ENCODE assay signal across 10 cellular contexts in genomic region chr14:100066984-100067383, GRCh38. TPM values are rescaled to one million over a fixed set of nuclear protein-coding genes. Genes with fewer than 3 reads are reported as not detected.
A peak's percentile ranks its signal among the peaks of the same experiment; 100 is the strongest.
DNase-seq lines count a peak whose midpoint lies in the region; ATAC-seq and TF ChIP-seq lines count a peak whose summit lies in the region.
"Had no signal": no experiment of that assay in that cellular context is flagged by ENCODE, and none has a peak within 500 bp of the region (broad histone marks: within the 10 kb centered on the region; RNA-seq: fewer than 3 reads in every experiment).

No MANE protein-coding gene starts in this region.

- TF ChIP-seq POLR2A in GM18505 (IDR thresholded peaks at IDR 0.05; ENCODE audit: borderline replicate concordance, extremely low read depth, insufficient read depth, insufficient read length): peak; percentile 41

- H4K20me1 ChIP-seq in BLaER1: peaks cover 32% of the 10 kb centered on the region

- peaks cover 55% of the 10 kb centered on the region for H3K36me3 Mint-ChIP-seq in activated CD8-positive, alpha-beta memory T cell treated with anti-CD3 and anti-CD28 coated beads, Interleukin-2, amount 10 ng/mL, durations not matched to agents 7 days and 5 days
- H3K36me3 Mint-ChIP-seq in naive B cell: peaks cover 4 to 6% of the 10 kb centered on the region in 2 donors

- H3K4me3 Mint-ChIP-seq in activated CD8-positive, alpha-beta memory T cell treated with anti-CD3 and anti-CD28 coated beads, Interleukin-2, amount 10 ng/mL, durations not matched to agents 7 days and 5 days: peak overlapping the region; percentile 97
- H3K4me3 Mint-ChIP-seq in naive B cell: peak overlapping the region; percentile 80 to 100 (median 99)

- H3K27me3 ChIP-seq in BLaER1: no peaks in the 10 kb centered on the region

- peak overlapping the region; percentile 57 for H3K4me3 ChIP-seq in BLaER1

- H3K9me3 ChIP-seq in BLaER1: no peaks in the 10 kb centered on the region

- H3K27ac ChIP-seq in BLaER1 (peak overlapping the region; percentile 87), caudate nucleus (ENCODE audit: low read depth, low read length) (no peak overlapping the region)

- CTCF ChIA-PET in activated CD8-positive, alpha-beta memory T cell treated with anti-CD3 and anti-CD28 coated beads, Interleukin-2, amount 10 ng/mL, durations not matched to agents 7 days and 5 days (lab: Charles Lee): interaction anchor here (1.9 to 25.9 kb wide), 5 partner anchors 6 to 126 kb away, joined by 7 to 607 read pairs (median 476); partner anchors contain the start of gene EVL

- no peaks in the 10 kb centered on the region for H3K27me3 Mint-ChIP-seq in activated CD8-positive, alpha-beta memory T cell treated with anti-CD3 and anti-CD28 coated beads, Interleukin-2, amount 10 ng/mL, durations not matched to agents 7 days and 5 days
- no peaks in the 10 kb centered on the region for H3K27me3 Mint-ChIP-seq in naive B cell

- peak overlapping the region; percentile 75 for H3K9ac ChIP-seq in BLaER1

- H3K4me2 ChIP-seq in BLaER1: peak overlapping the region; percentile 92

- no peak for DNase-seq in activated CD8-positive, alpha-beta memory T cell treated with anti-CD3 and anti-CD28 coated beads, Interleukin-2, amount 10 ng/mL, durations not matched to agents 7 days and 5 days
- DNase-seq in naive B cell: no peak
- DNase-seq in caudate nucleus (lab: John Stamatoyannopoulos, UW): no peak
- no peak for DNase-seq in Kasumi-1 (lab: John Stamatoyannopoulos, UW)
- DNase-seq in UCSD-AML1 (lab: John Stamatoyannopoulos, UW; ENCODE audit: unreplicated experiment): no peak
- DNase-seq: C1 segment of cervical spinal cord, NCI-H510A had no signal

- H3K4me1 Mint-ChIP-seq in activated CD8-positive, alpha-beta memory T cell treated with anti-CD3 and anti-CD28 coated beads, Interleukin-2, amount 10 ng/mL, durations not matched to agents 7 days and 5 days: peaks cover 55% of the 10 kb centered on the region
- peaks cover 76 to 85% (median 77%) of the 10 kb centered on the region in 3 donors for H3K4me1 Mint-ChIP-seq in naive B cell

- H3K4me1 ChIP-seq in BLaER1: peaks cover 100% of the 10 kb centered on the region

- peak overlapping the region; percentile 99 for H3K27ac Mint-ChIP-seq in activated CD8-positive, alpha-beta memory T cell treated with anti-CD3 and anti-CD28 coated beads, Interleukin-2, amount 10 ng/mL, durations not matched to agents 7 days and 5 days
- H3K27ac Mint-ChIP-seq in naive B cell: peak overlapping the region; percentile 64 to 98 (median 97)

- no peaks in the 10 kb centered on the region for H3K36me3 ChIP-seq in BLaER1

- no peak for ATAC-seq in GM18505 (IDR thresholded peaks at IDR 0.05; ENCODE audit: unreplicated experiment)
- no peak for ATAC-seq in activated CD8-positive, alpha-beta memory T cell treated with anti-CD3 and anti-CD28 coated beads, Interleukin-2, amount 10 ng/mL, durations not matched to agents 7 days and 5 days
- ATAC-seq in naive B cell (ENCODE audit: low read depth in 2 of 2): no peak
- no peak for ATAC-seq in GM18498 (IDR thresholded peaks at IDR 0.05; ENCODE audit: unreplicated experiment)

- H3K9me3 Mint-ChIP-seq in activated CD8-positive, alpha-beta memory T cell treated with anti-CD3 and anti-CD28 coated beads, Interleukin-2, amount 10 ng/mL, durations not matched to agents 7 days and 5 days (ENCODE audit: low read depth): no peaks in the 10 kb centered on the region
- no peaks in the 10 kb centered on the region for H3K9me3 Mint-ChIP-seq in naive B cell

RNA-seq across cellular contexts. Expression of gene EVL, which starts 1.8 kb away (rescaled TPM):
- total RNA-seq in activated CD8-positive, alpha-beta memory T cell treated with anti-CD3 and anti-CD28 coated beads, Interleukin-2, amount 10 ng/mL, durations not matched to agents 7 days and 5 days: 100 to 1,000 TPM; 774 to 910 TPM
- polyA plus RNA-seq in naive B cell (ENCODE audit: low read depth in 6 of 6): 100 to 1,000 TPM in 2 of 6 donors, 10 to 100 TPM in 4; 76.5 to 135 (median 89.8) TPM
